ENCODE assay signal across 7 cellular contexts in genomic region chr12:50923361-50924130, GRCh38. TPM values are rescaled to one million over a fixed set of nuclear protein-coding genes. Genes with fewer than 3 reads are reported as not detected.
DNase-seq lines count a peak whose midpoint lies in the region; ATAC-seq and TF ChIP-seq lines count a peak whose summit lies in the region.

No MANE protein-coding gene starts in this region.

- H3K9ac ChIP-seq in HUES64 (ENCODE audit: low read depth, low read length) (peak overlapping the region; percentile 58; the same call in 1 of the 2 replicates), iPS-18a (ENCODE audit: low read length) (peak overlapping the region; percentile 38)

- H3K9me3 Mint-ChIP-seq in activated CD8-positive, alpha-beta T cell treated with anti-CD3 and anti-CD28 coated beads for 36 hours = no peaks in the 10 kb centered on the region

- peak overlapping the region; percentile 42 for H3K4me3 ChIP-seq in HUES64 (ENCODE audit: low read length)
- H3K4me3 ChIP-seq in iPS-18a (ENCODE audit: low read length) = peak overlapping the region; percentile 47
- peak overlapping the region; percentile 79 to 87 (median 84) for H3K4me3 ChIP-seq in stomach

- intact Hi-C loops in activated CD8-positive, alpha-beta T cell treated with anti-CD3 and anti-CD28 coated beads for 36 hours (cut with micrococcal nuclease) = no loop called here
- intact Hi-C loops in stomach (cut with DNase I; ENCODE audit: low total_unique reads) = no loop called here
- intact Hi-C loops in posterior cingulate gyrus (cut with DNase I) = loop anchor here (5.0 kb wide), 1 partner anchor 96 kb away; no protein-coding TSS in a partner anchor

- H3K27me3 Mint-ChIP-seq in activated CD8-positive, alpha-beta T cell treated with anti-CD3 and anti-CD28 coated beads for 36 hours = no peaks in the 10 kb centered on the region

- no peaks in the 10 kb centered on the region for H3K36me3 ChIP-seq in HUES64 (ENCODE audit: insufficient read depth, low read length)
- no peaks in the 10 kb centered on the region for H3K36me3 ChIP-seq in iPS-18a (ENCODE audit: control insufficient read depth, low read depth, low read length)
- H3K36me3 ChIP-seq in stomach = no peaks in the 10 kb centered on the region

- POLR2A ChIA-PET in activated CD8-positive, alpha-beta T cell treated with anti-CD3 and anti-CD28 coated beads for 36 hours (lab: Charles Lee) = no interaction called here

- TF ChIP-seq CTCF in activated CD8-positive, alpha-beta T cell treated with anti-CD3 and anti-CD28 coated beads for 36 hours (IDR thresholded peaks at IDR 0.05) = no peak
- no peak for TF ChIP-seq CTCF in stomach (IDR thresholded peaks at IDR 0.05)

- no peak for DNase-seq in activated CD8-positive, alpha-beta T cell treated with anti-CD3 and anti-CD28 coated beads for 36 hours
- DNase-seq in stomach = no peak
- DNase-seq in posterior cingulate gyrus = no peak

- H3K9me3 ChIP-seq in HUES64 (ENCODE audit: insufficient read depth, low read depth, low read length) (0 out of 2 replicates have a peak, but pooled peaks cover 6% of the 10 kb centered on the region), iPS-18a (ENCODE audit: control insufficient read depth, low read depth, low read length) (no peaks in the 10 kb centered on the region), stomach (no peaks in the 10 kb centered on the region)

- peak overlapping the region; percentile 70 for H3K4me3 Mint-ChIP-seq in activated CD8-positive, alpha-beta T cell treated with anti-CD3 and anti-CD28 coated beads for 36 hours

- no peaks in the 10 kb centered on the region for H3K36me3 Mint-ChIP-seq in activated CD8-positive, alpha-beta T cell treated with anti-CD3 and anti-CD28 coated beads for 36 hours (ENCODE audit: low read depth)

- H3K27ac Mint-ChIP-seq in activated CD8-positive, alpha-beta T cell treated with anti-CD3 and anti-CD28 coated beads for 36 hours = peak overlapping the region; percentile 91

- H3K4me1 Mint-ChIP-seq in activated CD8-positive, alpha-beta T cell treated with anti-CD3 and anti-CD28 coated beads for 36 hours (ENCODE audit: low read depth) = peaks cover 44% of the 10 kb centered on the region

- H3K4me1 ChIP-seq in HUES64 (ENCODE audit: insufficient read depth, low read length) (peaks cover 43% of the 10 kb centered on the region), iPS-18a (ENCODE audit: control insufficient read depth, low read depth, low read length) (peaks cover 41% of the 10 kb centered on the region), stomach (peaks cover 17 to 43% (median 37%) of the 10 kb centered on the region in 4 donors)

- no peak for ATAC-seq in activated CD8-positive, alpha-beta T cell treated with anti-CD3 and anti-CD28 coated beads for 36 hours
- no peak for ATAC-seq in GM19324 (IDR thresholded peaks at IDR 0.05; ENCODE audit: low FRiP score, unreplicated experiment)
- no peak for ATAC-seq in GM18868 (IDR thresholded peaks at IDR 0.05; ENCODE audit: unreplicated experiment)

- TF ChIP-seq POLR2A in stomach (IDR thresholded peaks at IDR 0.05) = no peak

- CTCF ChIA-PET in activated CD8-positive, alpha-beta T cell treated with anti-CD3 and anti-CD28 coated beads for 36 hours (lab: Charles Lee) = no interaction called here

- H3K27me3 ChIP-seq in HUES64 (ENCODE audit: insufficient read depth, low read length) (no peaks in the 10 kb centered on the region), iPS-18a (ENCODE audit: control insufficient read depth, insufficient read depth, low read length) (no peaks in the 10 kb centered on the region), stomach (no peaks in the 10 kb centered on the region)

- peak overlapping the region; percentile 83; the same call in 1 of the 2 replicates for H3K27ac ChIP-seq in HUES64 (ENCODE audit: low read depth, low read length)
- H3K27ac ChIP-seq in iPS-18a (ENCODE audit: low read length) = peak overlapping the region; percentile 53
- H3K27ac ChIP-seq in stomach = peak overlapping the region; percentile 86 to 92 (median 88)

- 33% methylated on average over 8 of the region's 8 CpGs for WGBS in HUES64
- WGBS in stomach, 5 donors = 19 to 27% (median 23%) methylated on average over 8 of the region's 8 CpGs

- no peak for TF ChIP-seq EP300 in stomach (IDR thresholded peaks at IDR 0.05)

RNA-seq across cellular contexts. Expression of gene HIGD1C, which starts 28.8 kb away (rescaled TPM):
- polyA plus RNA-seq in HUES64 (2013, experiment 1 of 2) = not detected
- polyA plus RNA-seq in HUES64 (2013, experiment 2 of 2) = not detected
- total RNA-seq in activated CD8-positive, alpha-beta T cell treated with anti-CD3 and anti-CD28 coated beads for 36 hours = not detected
- total RNA-seq in stomach = not detected
- polyA plus RNA-seq in stomach = not detected
